Comparison of ENCODE assay signal across 9 cellular contexts in the genomic region with DNA sequence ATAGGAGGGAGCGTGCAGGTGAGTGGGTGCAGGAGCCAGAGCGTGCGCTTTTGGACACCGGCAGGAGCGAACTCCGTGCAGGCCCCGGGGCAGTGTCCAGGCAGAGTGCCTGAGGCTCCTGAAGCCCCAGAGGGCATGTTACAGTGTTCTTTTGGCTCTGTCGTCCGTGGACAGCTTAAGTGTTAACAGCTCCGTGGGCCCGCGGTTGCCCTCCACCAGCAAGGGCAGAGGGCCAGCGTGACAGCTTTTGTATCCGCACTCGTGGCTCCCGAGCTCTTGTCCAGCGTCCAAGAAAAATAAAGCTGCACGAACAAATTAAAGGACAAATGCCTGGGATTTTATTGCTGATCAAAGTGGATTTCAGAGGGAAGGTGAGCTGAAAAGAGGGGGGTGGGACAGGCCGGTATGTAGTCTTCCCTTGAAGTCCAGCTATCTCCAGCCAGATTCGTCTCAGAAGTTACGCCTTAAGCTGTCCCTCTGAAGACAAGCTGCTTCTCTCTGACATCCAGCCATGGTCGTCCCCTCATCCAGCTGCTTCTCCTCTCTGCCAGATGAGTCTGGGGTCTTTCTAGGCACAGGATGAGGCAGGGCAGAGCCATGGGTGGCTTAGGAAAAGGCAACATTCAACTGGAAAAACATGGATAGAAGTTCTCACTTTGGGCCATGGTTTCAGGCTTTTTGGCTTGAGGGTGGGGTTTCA. TPM values are rescaled to one million over a fixed set of nuclear protein-coding genes. Genes with fewer than 3 reads are reported as not detected.
DNase-seq lines count a peak whose midpoint lies in the region; ATAC-seq and TF ChIP-seq lines count a peak whose summit lies in the region.
"Had no signal": no experiment of that assay in that cellular context is flagged by ENCODE, and none has a peak within 500 bp of the region (broad histone marks: within the 10 kb centered on the region; RNA-seq: fewer than 3 reads in every experiment).

No MANE protein-coding gene starts in this region.

- 88% methylated on average over 22 of the region's 22 CpGs for WGBS in hepatocyte (ENCODE audit: low lambda C conversion rate, missing lambda C conversion rate)
- WGBS in spleen, 5 donors = 81 to 90% (median 84%) methylated on average over 22 of the region's 22 CpGs

- H3K79me2 ChIP-seq in hepatocyte = peaks cover 27% of the 10 kb centered on the region

- TF ChIP-seq POLR2A in spleen (IDR thresholded peaks at IDR 0.05) = no peak

- no peaks in the 10 kb centered on the region for H3K27me3 Mint-ChIP-seq in activated T-cell treated with anti-CD3 and anti-CD28 coated beads, Interleukin-2, amount 50 U/mL, for 4 hours (ENCODE audit: low read depth)

- H3K9me2 ChIP-seq in hepatocyte (replicated peaks; ENCODE audit: insufficient read depth) = no peaks in the 10 kb centered on the region

- intact Hi-C loops in spleen (cut with DNase I; ENCODE audit: low total_unique reads) = no loop called here

- no peaks in the 10 kb centered on the region for H3K36me3 ChIP-seq in hepatocyte (replicated peaks; ENCODE audit: insufficient read depth, low read depth)
- H3K36me3 ChIP-seq in spleen = no peaks in the 10 kb centered on the region

- peak overlapping the region; percentile 90 for H3K4me2 ChIP-seq in hepatocyte

- TF ChIP-seq CTCF in HL-60 (IDR thresholded peaks at IDR 0.05; ENCODE audit: insufficient read depth, low read length) (no peak), hepatocyte (IDR thresholded peaks at IDR 0.05; ENCODE audit: poor library complexity) (no peak), spleen (IDR thresholded peaks at IDR 0.05 in 8 of 11, conservative IDR thresholded peaks at IDR 0.05 in 3 of 11) (no peak)

- no peak for DNase-seq in HL-60 (ENCODE audit: low read depth in 1 of 2, low spot score in 1 of 2)
- no peak for DNase-seq in activated T-cell treated with anti-CD3 and anti-CD28 coated beads, Interleukin-2, amount 50 U/mL, for 4 hours
- DNase-seq in hepatocyte (ENCODE audit: low spot score) = no peak
- peak; percentile 82 for DNase-seq in spleen
- no peak for DNase-seq in NCI-H1105 treated with DMSO at 0.1 percent for 48 hours (lab: John Stamatoyannopoulos, UW)

- H4K20me1 ChIP-seq in hepatocyte (ENCODE audit: insufficient read depth, poor library complexity, severe bottlenecking) = peaks cover 3% of the 10 kb centered on the region

- H3K4me1 Mint-ChIP-seq in activated T-cell treated with anti-CD3 and anti-CD28 coated beads, Interleukin-2, amount 50 U/mL, for 4 hours (ENCODE audit: low read depth) = peaks cover 55% of the 10 kb centered on the region

- peak overlapping the region; percentile 78 for H2AFZ ChIP-seq in hepatocyte

- H3K4me1 ChIP-seq in hepatocyte (ENCODE audit: insufficient read depth) (peaks cover 7% of the 10 kb centered on the region), spleen (peaks cover 38 to 88% (median 68%) of the 10 kb centered on the region in 6 donors)

- H3K4me3 ChIP-seq in HL-60 (replicated peaks; ENCODE audit: insufficient read depth, low read length) = no peak overlapping the region; the same call in 1 of the 2 replicates
- no peak overlapping the region for H3K4me3 ChIP-seq in hepatocyte
- H3K4me3 ChIP-seq in spleen = peak overlapping the region in 4 of 8 donors; percentile 80 to 98 (median 92)

- H3K4me3 Mint-ChIP-seq in activated T-cell treated with anti-CD3 and anti-CD28 coated beads, Interleukin-2, amount 50 U/mL, for 4 hours = peak overlapping the region; percentile 96

- no peak for ATAC-seq in activated T-cell treated with anti-CD3 and anti-CD28 coated beads, Interleukin-2, amount 50 U/mL, for 4 hours
- ATAC-seq in HG03378 (IDR thresholded peaks at IDR 0.05; ENCODE audit: unreplicated experiment) (no peak), HG02840 (IDR thresholded peaks at IDR 0.05; ENCODE audit: low FRiP score, unreplicated experiment) (no peak), HG03469 (IDR thresholded peaks at IDR 0.05; ENCODE audit: unreplicated experiment) (no peak)

- peak overlapping the region; percentile 74 for H3K27ac ChIP-seq in HL-60 (replicated peaks)
- H3K27ac ChIP-seq in hepatocyte = peak overlapping the region; percentile 92
- H3K27ac ChIP-seq in spleen = peak overlapping the region; percentile 91 to 97 (median 96)

- peaks cover 5% of the 10 kb centered on the region for H3K36me3 Mint-ChIP-seq in activated T-cell treated with anti-CD3 and anti-CD28 coated beads, Interleukin-2, amount 50 U/mL, for 4 hours (ENCODE audit: insufficient read depth)

- H3K9me3 ChIP-seq in hepatocyte (ENCODE audit: low read depth) = no peaks in the 10 kb centered on the region
- no peaks in the 10 kb centered on the region for H3K9me3 ChIP-seq in spleen

- no peaks in the 10 kb centered on the region for H3K27me3 ChIP-seq in HL-60 (ENCODE audit: insufficient read depth, poor library complexity, severe bottlenecking)
- H3K27me3 ChIP-seq in hepatocyte = no peaks in the 10 kb centered on the region
- H3K27me3 ChIP-seq in spleen (replicated peaks in 1 of 7) = no peaks in the 10 kb centered on the region

- no peaks in the 10 kb centered on the region for H3K9me3 Mint-ChIP-seq in activated T-cell treated with anti-CD3 and anti-CD28 coated beads, Interleukin-2, amount 50 U/mL, for 4 hours

RNA-seq across cellular contexts. Expression of gene TMEM109, which starts 1.0 kb away (rescaled TPM):
- 100 to 1,000 TPM; 184 to 216 (median 204) TPM for total RNA-seq in activated T-cell treated with anti-CD3 and anti-CD28 coated beads, Interleukin-2, amount 50 U/mL, for 4 hours
- total RNA-seq in hepatocyte (30.0 and 47.5 TPM in 2 replicates), spleen (100 to 1,000 TPM in 6 of 7 donors, 10 to 100 TPM in 1; 82.1 to 125 (median 109) TPM)
- polyA plus RNA-seq in hepatocyte (86.9 and 92.5 TPM in 2 replicates), spleen (10 to 100 TPM; 53.6 to 84.7 (median 84.5) TPM)

RNA-seq across cellular contexts. Expression of gene PRPF19, which starts 6.6 kb away (rescaled TPM):
- total RNA-seq in activated T-cell treated with anti-CD3 and anti-CD28 coated beads, Interleukin-2, amount 50 U/mL, for 4 hours = 100 to 1,000 TPM; 297 to 335 (median 311) TPM
- 38.1 and 53.8 TPM in 2 replicates for total RNA-seq in hepatocyte
- 18.5 and 19.3 TPM in 2 replicates for polyA plus RNA-seq in hepatocyte
- 10 to 100 TPM; 58.7 to 81.1 (median 73.4) TPM for total RNA-seq in spleen
- polyA plus RNA-seq in spleen = 10 to 100 TPM; 65.2 to 76.7 (median 66.4) TPM

RNA-seq across cellular contexts. Expression of gene TMEM132A, which starts 11.3 kb away (rescaled TPM):
- total RNA-seq in activated T-cell treated with anti-CD3 and anti-CD28 coated beads, Interleukin-2, amount 50 U/mL, for 4 hours = 1 to 10 TPM in 2 of 3 donors, under 1 TPM in 1; 0.84 to 1.4 (median 1.4) TPM
- total RNA-seq in hepatocyte (33.7 and 44.3 TPM in 2 replicates), spleen (10 to 100 TPM in 4 of 7 donors, 1 to 10 TPM in 3; 5.6 to 15.6 (median 13.0) TPM)
- polyA plus RNA-seq in hepatocyte (97.1 and 98.7 TPM in 2 replicates), spleen (10 to 100 TPM in 1 of 3 donors, 1 to 10 TPM in 2; 5.7 to 11.4 (median 7.1) TPM)

RNA-seq across cellular contexts. Expression of gene SLC15A3, which starts 39.0 kb away (rescaled TPM):
- 1 to 10 TPM; 3.8 to 6.1 (median 5.5) TPM for total RNA-seq in activated T-cell treated with anti-CD3 and anti-CD28 coated beads, Interleukin-2, amount 50 U/mL, for 4 hours
- 1.4 and 3.3 TPM in 2 replicates for total RNA-seq in hepatocyte
- 0.56 and 2.3 TPM in 2 replicates for polyA plus RNA-seq in hepatocyte
- total RNA-seq in spleen = 100 to 1,000 TPM in 4 of 7 donors, 10 to 100 TPM in 3; 62.9 to 133 (median 114) TPM
- 100 to 1,000 TPM in 2 of 3 donors, 10 to 100 TPM in 1; 83.8 to 139 (median 115) TPM for polyA plus RNA-seq in spleen

RNA-seq across cellular contexts. Expression of gene ZP1, which starts 45.7 kb away (rescaled TPM):
- not detected for total RNA-seq in activated T-cell treated with anti-CD3 and anti-CD28 coated beads, Interleukin-2, amount 50 U/mL, for 4 hours
- total RNA-seq in hepatocyte = 0.12 TPM in 1 of 2 replicates, not detected in the other
- polyA plus RNA-seq in hepatocyte = 0.32 and 1.6 TPM in 2 replicates
- not detected for total RNA-seq in spleen
- under 1 TPM in 2 of 3 donors, not detected in 1; 0.05 to 0.07 TPM for polyA plus RNA-seq in spleen
- total RNA-seq: pulmonary artery endothelial cell had no signal
